16 cellular contexts compared by ENCODE assay signal in genomic region chr16:49889725-49890397, GRCh38. TPM values are rescaled to one million over a fixed set of nuclear protein-coding genes. Genes with fewer than 3 reads are reported as not detected.
"Had no signal": no experiment of that assay in that cellular context is flagged by ENCODE, and none has a peak within 500 bp of the region (broad histone marks: within the 10 kb centered on the region; RNA-seq: fewer than 3 reads in every experiment).

No MANE protein-coding gene starts in this region.

- H3K4me1 ChIP-seq: adrenal gland, esophagus muscularis mucosa, gastrocnemius medialis had no signal

- DNase-seq: activated B cell treated with CpG ODN at 0.5 μM for 24 hours; activated CD4-positive, alpha-beta T cell treated with anti-CD3 and anti-CD28 coated beads, Interleukin-2, amount 50 U/mL, for 1 hour; activated naive CD4-positive, alpha-beta T cell treated with anti-CD3 and anti-CD28 coated beads, Interleukin-2, amount 10 ng/mL, durations not matched to agents 7 days and 5 days; activated T-cell treated with anti-CD3 and anti-CD28 coated beads for 4 hours; adrenal gland; body of pancreas; cerebellar nuclear complex; gastrocnemius medialis; left ventricle myocardium superior; ovary; stimulated activated CD4-positive, alpha-beta T cell treated with anti-CD3 and anti-CD28 coated beads, Interleukin-15, amount 100 ng/mL, for 24 hours; stimulated activated CD4-positive, alpha-beta T cell treated with anti-CD3 and anti-CD28 coated beads, Interleukin-4, amount 100 ng/mL, for 24 hours; T-helper 17 cell had no signal

- H3K27me3 ChIP-seq: adrenal gland, body of pancreas, gastrocnemius medialis, ovary had no signal

- H3K9me3 ChIP-seq: adrenal gland, body of pancreas, gastrocnemius medialis had no signal

- H3K27ac ChIP-seq: adrenal gland, body of pancreas, esophagus muscularis mucosa, gastrocnemius medialis, ovary had no signal

- H3K36me3 ChIP-seq: adrenal gland, esophagus muscularis mucosa, gastrocnemius medialis, ovary had no signal

- H3K4me3 ChIP-seq: adrenal gland, body of pancreas, esophagus muscularis mucosa, gastrocnemius medialis, ovary had no signal

RNA-seq across cellular contexts. Expression of gene ZNF423, which starts 33.9 kb away (rescaled TPM):
- total RNA-seq: activated B cell treated with CpG ODN at 0.5 μM for 24 hours; activated CD8-positive, alpha-beta memory T cell treated with anti-CD3 and anti-CD28 coated beads for 36 hours; activated T-helper 17 cell treated with anti-CD3 and anti-CD28 coated beads, Interleukin-2, amount 50 U/mL, for 72 hours; T-helper 17 cell had no signal
